ENCODE assay signal across 12 cellular contexts in the genomic region with DNA sequence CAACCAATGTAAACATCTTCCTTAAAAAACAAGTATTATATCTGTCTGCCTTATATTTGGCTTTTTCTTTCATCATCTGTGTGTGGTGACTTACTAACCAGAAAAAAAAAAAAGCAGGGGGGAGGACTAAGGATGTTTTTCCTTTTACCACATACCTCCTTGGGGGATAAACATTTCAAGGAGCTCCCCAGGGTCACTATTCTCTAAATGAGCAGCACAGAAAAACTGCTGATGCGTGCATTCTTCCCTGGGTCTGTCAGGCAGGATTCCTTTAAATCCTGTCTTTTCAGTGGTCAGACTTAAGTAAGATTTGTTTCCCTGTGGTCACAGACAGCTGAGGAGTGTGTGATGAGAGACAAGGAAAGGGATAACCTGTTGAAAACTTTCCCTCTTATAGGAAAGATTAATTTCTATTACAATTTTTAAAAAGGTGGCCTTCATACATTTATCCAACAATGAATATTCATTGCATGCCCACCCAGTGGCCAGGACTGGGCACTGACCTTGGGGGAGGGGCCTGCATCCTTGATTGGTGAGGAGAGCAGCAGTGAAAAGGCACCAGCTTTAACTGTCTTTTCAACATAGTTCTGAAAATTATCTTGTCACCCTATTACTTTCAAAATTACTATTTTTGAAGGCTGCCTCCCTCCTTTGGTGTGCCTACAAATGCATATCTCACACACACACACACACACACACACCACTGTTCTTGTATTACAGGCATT.
A peak's percentile ranks its signal among the peaks of the same experiment; 100 is the strongest.
DNase-seq lines count a peak whose midpoint lies in the region; ATAC-seq, FAIRE-seq and TF ChIP-seq lines count a peak whose summit lies in the region.
"Had no signal": no experiment of that assay in that cellular context is flagged by ENCODE, and none has a peak within 500 bp of the region (broad histone marks: within the 10 kb centered on the region; RNA-seq: fewer than 3 reads in every experiment).

No MANE protein-coding gene starts in this region.

- H3K79me2 ChIP-seq in H1 (ENCODE audit: control insufficient read depth in 1 of 2, insufficient read depth in 2 of 2, low read length in 2 of 2): peaks cover 3 to 15% of the 10 kb centered on the region in 2 experiments; a peak in 2 of 4 replicates

- H4K91ac ChIP-seq in H1 (replicated peaks; ENCODE audit: insufficient read length, low read length): no peak overlapping the region

- peak overlapping the region; percentile 58 to 59 for H3K4me2 ChIP-seq in H1 (ENCODE audit: insufficient read depth in 1 of 2, low read depth in 2 of 2, low read length in 2 of 2)

- H3K9ac ChIP-seq in H1 (replicated peaks in 1 of 4; ENCODE audit: extremely low read depth in 1 of 4, low read depth in 3 of 4, low read length in 3 of 4): no peak overlapping the region

- no peak overlapping the region for H3K27ac ChIP-seq in H1 (ENCODE audit: low read depth, low read length)

- H2BK15ac ChIP-seq in H1 (ENCODE audit: low read length): no peak overlapping the region

- H4K8ac ChIP-seq in H1 (ENCODE audit: extremely low read depth, insufficient read depth, low read length): no peak overlapping the region

- no peak for TF ChIP-seq CTCF in H1 (IDR thresholded peaks at IDR 0.05; ENCODE audit: control extremely low read depth in 1 of 3, insufficient read depth in 1 of 3, low read depth in 1 of 3, low read length in 3 of 3)

- H2AK5ac ChIP-seq in H1 (ENCODE audit: low read depth, low read length): no peak overlapping the region

- no peak overlapping the region for H2BK5ac ChIP-seq in H1 (ENCODE audit: low read depth, low read length)

- H3K79me1 ChIP-seq in H1 (ENCODE audit: low read depth, low read length): peaks cover 3% of the 10 kb centered on the region; the same call in 1 of the 2 replicates

- FAIRE-seq in HTR-8/SVneo (lab: Jason Lieb, UNC) (no peak), H1 (lab: Jason Lieb, UNC) (peak; percentile 48)

- H3K4me1 ChIP-seq in H1 (replicated peaks in 1 of 4; ENCODE audit: control insufficient read depth in 3 of 4, insufficient read depth in 4 of 4, low read length in 3 of 4): peaks cover 7 to 34% (median 27%) of the 10 kb centered on the region in 4 experiments; a peak in 6 of 7 replicates

- CTCF ChIA-PET in H1 (lab: Charles Lee; ENCODE audit: partially characterized antibody): no interaction called here

- no peak overlapping the region for H3K56ac ChIP-seq in H1 (replicated peaks; ENCODE audit: insufficient read length, low read depth, low read length)

- ATAC-seq in GM21619 (IDR thresholded peaks at IDR 0.05; ENCODE audit: unreplicated experiment) (no peak), HG02759 (IDR thresholded peaks at IDR 0.05; ENCODE audit: unreplicated experiment) (no peak)

- TF ChIP-seq EP300 in H1 (IDR thresholded peaks at IDR 0.05; ENCODE audit: borderline replicate concordance in 1 of 2, low read depth in 2 of 2, low read length in 2 of 2): no peak

- TF ChIP-seq POLR2A in H1 (IDR thresholded peaks at IDR 0.05; ENCODE audit: control extremely low read depth in 1 of 2, low read depth in 2 of 2, low read length in 2 of 2): no peak

- no peaks in the 10 kb centered on the region for H3K9me3 ChIP-seq in H1 (ENCODE audit: insufficient read depth in 2 of 2, low read depth in 1 of 2, low read length in 1 of 2)

- no peak overlapping the region for H3K23ac ChIP-seq in H1 (ENCODE audit: insufficient read length)

- H3K23me2 ChIP-seq in H1 (ENCODE audit: low read depth, low read length): no peaks in the 10 kb centered on the region

- H2AFZ ChIP-seq in H1 (ENCODE audit: low read length): no peak overlapping the region

- no peak overlapping the region for H2BK20ac ChIP-seq in H1 (ENCODE audit: low read length)

- no peak overlapping the region for H3K4ac ChIP-seq in H1 (replicated peaks; ENCODE audit: insufficient read length, low read depth, low read length)

- peak overlapping the region in 1 of 4 experiments; percentile 35; a peak in 1 of 8 replicates for H3K4me3 ChIP-seq in H1 (ENCODE audit: extremely low read depth in 1 of 4, insufficient read depth in 2 of 4, low read depth in 3 of 4, low read length in 4 of 4)

- peaks cover 0 to 3% of the 10 kb centered on the region in 2 experiments for H4K20me1 ChIP-seq in H1 (replicated peaks in 1 of 2; ENCODE audit: control insufficient read depth in 1 of 2, insufficient read depth in 2 of 2, low read length in 2 of 2)

- H4K5ac ChIP-seq in H1 (ENCODE audit: insufficient read length, low read depth, low read length): no peak overlapping the region

- no peak overlapping the region for H2BK120ac ChIP-seq in H1 (replicated peaks; ENCODE audit: low read depth, low read length)

- no peaks in the 10 kb centered on the region for H3K36me3 ChIP-seq in H1 (ENCODE audit: control insufficient read depth in 2 of 4, insufficient read depth in 4 of 4, low read length in 3 of 4)

- no peak for TF ChIP-seq RAD21 in H1 (IDR thresholded peaks at IDR 0.05 in 1 of 2, conservative IDR thresholded peaks at IDR 0.05 in 1 of 2; ENCODE audit: low read depth in 2 of 2, low read length in 2 of 2)

- 7% methylated on average over 1 of the region's 1 CpG; no CpG with 5 or more reads in 1 of the 2 experiments for WGBS in H1 (ENCODE audit: extremely low coverage in 1 of 2, insufficient coverage in 1 of 2, insufficient read length in 1 of 2, insufficient replicate concordance in 2 of 2, low coverage in 1 of 2, low lambda C conversion rate in 2 of 2, missing lambda C conversion rate in 1 of 2), 2 experiments

- no peak overlapping the region for H3K14ac ChIP-seq in H1 (ENCODE audit: insufficient read length)

- no peaks in the 10 kb centered on the region for H3K27me3 ChIP-seq in H1 (replicated peaks in 1 of 4; ENCODE audit: control insufficient read depth in 3 of 4, extremely low read depth in 1 of 4, insufficient read depth in 3 of 4, low read length in 3 of 4)

- no peak overlapping the region; the same call in 1 of the 2 replicates for H3K18ac ChIP-seq in H1 (ENCODE audit: extremely low read depth, low read length)

- POLR2A ChIA-PET in H1 (lab: Charles Lee; ENCODE audit: partially characterized antibody): interaction anchor here (0.7 to 2.3 kb wide), 5 partner anchors 10 to 123 kb away, joined by 3 to 14 read pairs (median 3); a partner anchor contains a TSS

- DNase-seq in AG20443 (ENCODE audit: low spot score) (peak; percentile 60), HTR-8/SVneo (ENCODE audit: insufficient read length, low spot score) (peak; percentile 21), H1 (ENCODE audit: low read depth in 1 of 2, low spot score in 2 of 2) (peak in 1 of 2 experiments; percentile 39), myocyte (ENCODE audit: low read depth) (peak; percentile 83), SIG-M5 treated with dmso at 0.1 percent for 504 hours (lab: John Stamatoyannopoulos, UW; ENCODE audit: unreplicated experiment) (no peak)
- no peak for DNase-seq in stimulated activated CD4-positive, alpha-beta T cell treated with anti-CD3 and anti-CD28 coated beads, Interleukin-4, amount 100 ng/mL, for 24 hours
- DNase-seq: activated T-cell treated with anti-CD3 and anti-CD28 coated beads, Interleukin-2, amount 50 U/mL, for 48 hours; MV-4-11; stimulated activated CD8-positive, alpha-beta memory T cell treated with anti-CD3 and anti-CD28 coated beads, Interleukin-4, amount 100 ng/mL, for 48 hours; T-helper 9 cell had no signal

- H2BK12ac ChIP-seq in H1 (ENCODE audit: low read depth, low read length): no peak overlapping the region

TF ChIP-seq in H1, 55 proteins besides CTCF, POLR2A, EP300 and RAD21 (continues in another document):
- TF ChIP-seq SP1 (IDR thresholded peaks at IDR 0.05; ENCODE audit: low read depth, low read length): 0 out of 2 replicates have a peak, but pooled peaks have one; percentile 21

Comparison
In these comparisons a context has a peak if more than half of its experiments do, and no peak if none do; other contexts are left out.
1. DNase-seq: peak in AG20443 (single experiment), HTR-8/SVneo (single experiment) and myocyte (single experiment); none in SIG-M5 treated with dmso at 0.1 percent for 504 hours (single experiment) and stimulated activated CD4-positive, alpha-beta T cell treated with anti-CD3 and anti-CD28 coated beads, Interleukin-4, amount 100 ng/mL, for 24 hours (single experiment).